1 cellular context compared by ENCODE assay signal in genomic region chr15:78437762-78438594, GRCh38.
TF ChIP-seq lines count a peak whose summit lies in the region.

TSS of gene IREB2 (plus strand) at chr15:78438216. CDS start at chr15:78438338, 122 bp downstream.

TF ChIP-seq in HepG2, 621 proteins besides CTCF, POLR2A, EP300 and RAD21 (continued from another document and continues in another):
- TF ChIP-seq GZF1 (CRISPR knock-in tag; IDR thresholded peaks at IDR 0.05) (peak; percentile 66; the same call in 1 of the 2 replicates), ZBTB2 (CRISPR knock-in tag; IDR thresholded peaks at IDR 0.05; ENCODE audit: low read depth) (no peak; the same call in 1 of the 2 replicates), ZNF570 (CRISPR knock-in tag; IDR thresholded peaks at IDR 0.05; ENCODE audit: borderline replicate concordance) (no peak), ZHX1 (CRISPR knock-in tag; IDR thresholded peaks at IDR 0.05; ENCODE audit: low read depth) (no peak), TARDBP (CRISPR knock-in tag; IDR thresholded peaks at IDR 0.05) (peak; percentile 17), YEATS4 (CRISPR knock-in tag; IDR thresholded peaks at IDR 0.05; ENCODE audit: borderline replicate concordance) (peak; percentile 80), NFE2L2 (IDR thresholded peaks at IDR 0.05; ENCODE audit: low read length) (no peak), NR2C2 (CRISPR knock-in tag; IDR thresholded peaks at IDR 0.05; ENCODE audit: borderline replicate concordance) (peak; percentile 77; the same call in 1 of the 2 replicates), CBX2 (IDR thresholded peaks at IDR 0.05; ENCODE audit: low read depth, low read length) (no peak), CBX2 (CRISPR knock-in tag; IDR thresholded peaks at IDR 0.05; ENCODE audit: low read depth) (peak; percentile 89; the same call in 1 of the 2 replicates), ZNF775 (CRISPR knock-in tag; IDR thresholded peaks at IDR 0.05; ENCODE audit: borderline replicate concordance) (no peak), ZNF850 (CRISPR knock-in tag; conservative IDR thresholded peaks at IDR 0.05) (no peak), ZNF326 (CRISPR knock-in tag; IDR thresholded peaks at IDR 0.05; ENCODE audit: borderline replicate concordance) (no peak), HNRNPK (IDR thresholded peaks at IDR 0.05; ENCODE audit: low read depth, low read length, poor library complexity, severe bottlenecking) (peak; percentile 46), MED8 (CRISPR knock-in tag; IDR thresholded peaks at IDR 0.05; ENCODE audit: insufficient replicate concordance) (no peak), ZNF230 (CRISPR knock-in tag; IDR thresholded peaks at IDR 0.05) (no peak), ZNF619 (CRISPR knock-in tag; IDR thresholded peaks at IDR 0.05) (no peak), TSC22D2 (CRISPR knock-in tag; IDR thresholded peaks at IDR 0.05; ENCODE audit: borderline replicate concordance) (no peak), PBX3 (CRISPR knock-in tag; IDR thresholded peaks at IDR 0.05; ENCODE audit: borderline replicate concordance) (no peak), CEBPZ (IDR thresholded peaks at IDR 0.05; ENCODE audit: low read length) (no peak), SMARCC2 (IDR thresholded peaks at IDR 0.05) (no peak), ONECUT2 (CRISPR knock-in tag; IDR thresholded peaks at IDR 0.05) (no peak), ZNF687 (CRISPR knock-in tag; IDR thresholded peaks at IDR 0.05) (peak; percentile 83), SMAD1 (CRISPR knock-in tag; IDR thresholded peaks at IDR 0.05; ENCODE audit: borderline replicate concordance, low read depth) (no peak), RCOR2 (CRISPR knock-in tag; IDR thresholded peaks at IDR 0.05) (no peak), NCOA2 (CRISPR knock-in tag; IDR thresholded peaks at IDR 0.05) (0 out of 2 replicates have a peak, but pooled peaks have one; percentile 11), MTF2 (CRISPR knock-in tag; IDR thresholded peaks at IDR 0.05; ENCODE audit: borderline replicate concordance) (no peak), REPIN1 (CRISPR knock-in tag; IDR thresholded peaks at IDR 0.05; ENCODE audit: borderline replicate concordance, low read depth) (no peak), STAT6 (CRISPR knock-in tag; IDR thresholded peaks at IDR 0.05; ENCODE audit: borderline replicate concordance) (no peak), PAF1 (CRISPR knock-in tag; IDR thresholded peaks at IDR 0.05) (no peak), ZNF143 (CRISPR knock-in tag; IDR thresholded peaks at IDR 0.05) (no peak), FOSL2 (CRISPR knock-in tag; IDR thresholded peaks at IDR 0.05) (peak; percentile 10; the same call in 1 of the 2 replicates), HIC2 (CRISPR knock-in tag; IDR thresholded peaks at IDR 0.05; ENCODE audit: low read depth) (0 out of 2 replicates have a peak, but pooled peaks have one; percentile 31), ZNF235 (CRISPR knock-in tag; IDR thresholded peaks at IDR 0.05; ENCODE audit: borderline replicate concordance) (no peak), RNF219 (CRISPR knock-in tag; IDR thresholded peaks at IDR 0.05) (no peak), ARID3A (IDR thresholded peaks at IDR 0.05; ENCODE audit: low read depth, low read length) (no peak), EZH2 (conservative IDR thresholded peaks at IDR 0.05; ENCODE audit: low read depth, low read length) (no peak), NFE2 (CRISPR knock-in tag; IDR thresholded peaks at IDR 0.05) (no peak)
